In genomic region chr6:43229803-43230239, GRCh38 we compare ENCODE assay signal across 8 cellular contexts. TPM values are rescaled to one million over a fixed set of nuclear protein-coding genes. Genes with fewer than 3 reads are reported as not detected.
A peak's percentile ranks its signal among the peaks of the same experiment; 100 is the strongest.
DNase-seq lines count a peak whose midpoint lies in the region; ATAC-seq and TF ChIP-seq lines count a peak whose summit lies in the region.

No MANE protein-coding gene starts in this region.

- peaks cover 4% of the 10 kb centered on the region for H3K9me1 ChIP-seq in IMR-90 (ENCODE audit: insufficient read depth, low read length)

- H3K4me1 ChIP-seq in IMR-90 (ENCODE audit: control insufficient read depth, insufficient read depth, low read length), result peaks cover 4% of the 10 kb centered on the region; the same call in 1 of the 2 replicates
- no peaks in the 10 kb centered on the region for H3K4me1 ChIP-seq in breast epithelium

- no peak for TF ChIP-seq RAD21 in IMR-90 (IDR thresholded peaks at IDR 0.05; ENCODE audit: low read length)

- no peak overlapping the region for H3K4ac ChIP-seq in IMR-90 (ENCODE audit: low read depth, low read length)

- no peaks in the 10 kb centered on the region for H3K9me3 Mint-ChIP-seq in nephron

- no TSS peak for BruUV-seq in IMR-90 (replicated peaks; lab: Mats Ljungman, UMichigan)

- H2BK5ac ChIP-seq in IMR-90 (ENCODE audit: low read depth, low read length, poor library complexity, severe bottlenecking), result no peak overlapping the region

- in situ Hi-C loops in IMR-90 (cut with MboI; ENCODE audit: low sequenced_read_pairs), result no loop called here

- no peaks in the 10 kb centered on the region for H4K20me1 ChIP-seq in IMR-90 (ENCODE audit: insufficient read depth, low read length)

- no peak overlapping the region for H3K18ac ChIP-seq in IMR-90 (ENCODE audit: low read depth, low read length)

- TF ChIP-seq POLR2A in IMR-90 (IDR thresholded peaks at IDR 0.05; ENCODE audit: low read depth, low read length), result no peak
- TF ChIP-seq POLR2A in breast epithelium (IDR thresholded peaks at IDR 0.05), result no peak

- H2AFZ ChIP-seq in IMR-90 (replicated peaks; ENCODE audit: low read length, poor library complexity), result peak overlapping the region; percentile 96

- H3K14ac ChIP-seq in IMR-90 (replicated peaks; ENCODE audit: low read depth, low read length), result no peak overlapping the region

- CTCF ChIA-PET in IMR-90 (lab: Yijun Ruan, JAX), result interaction anchor here (0.8 kb wide), 1 partner anchor 105 kb away, joined by 3 read pairs; no protein-coding TSS in a partner anchor

- 50% methylated on average over 5 of the region's 11 CpGs; no CpG with 5 or more reads in 1 of the 2 experiments for WGBS in IMR-90 (ENCODE audit: extremely low coverage in 2 of 2, insufficient read length in 1 of 2), 2 experiments

- H3K36me3 ChIP-seq in IMR-90 (ENCODE audit: control insufficient read depth, insufficient read depth, low read length) (peaks cover 4% of the 10 kb centered on the region; the same call in 1 of the 2 replicates), breast epithelium (no peaks in the 10 kb centered on the region)

- H2BK120ac ChIP-seq in IMR-90 (ENCODE audit: low read depth, low read length), result 0 out of 2 replicates have a peak overlapping the region, but pooled peaks have one; percentile 2

- H3K56ac ChIP-seq in IMR-90 (ENCODE audit: extremely low read depth, insufficient read depth, low read length), result no peak overlapping the region

- intact Hi-C loops in IMR-90 (cut with micrococcal nuclease), result loop anchor here (1.0 kb wide), 1 partner anchor 104 kb away; no protein-coding TSS in a partner anchor
- intact Hi-C loops in breast epithelium (cut with DNase I; ENCODE audit: low total_unique reads), result no loop called here

- TF ChIP-seq CTCF in AG10803 (conservative IDR thresholded peaks at IDR 0.05; ENCODE audit: low read length) (no peak), IMR-90 (conservative IDR thresholded peaks at IDR 0.05; ENCODE audit: low read depth, low read length) (no peak), breast epithelium (IDR thresholded peaks at IDR 0.05) (no peak), nephron (IDR thresholded peaks at IDR 0.05; ENCODE audit: unreplicated experiment in 3 of 3) (no peak)

- peaks cover 29% of the 10 kb centered on the region for H3K27me3 Mint-ChIP-seq in nephron (ENCODE audit: low read depth)

- H3K9me3 ChIP-seq in IMR-90 (ENCODE audit: control insufficient read depth, insufficient read depth, low read length) (no peaks in the 10 kb centered on the region), breast epithelium (no peaks in the 10 kb centered on the region)

- H2AK9ac ChIP-seq in IMR-90 (replicated peaks; ENCODE audit: low read depth, low read length, poor library complexity), result peak overlapping the region; percentile 70

- dilution Hi-C loops in IMR-90 (cut with HindIII; ENCODE audit: low sequenced_read_pairs, unreplicated experiment), result no loop called here

- no peak overlapping the region; the same call in 1 of the 2 replicates for H3K23ac ChIP-seq in IMR-90 (ENCODE audit: low read depth, low read length)

- DNase-seq in AG10803 (ENCODE audit: low read depth) (no peak), IMR-90 (no peak), breast epithelium (ENCODE audit: low spot score in 2 of 2) (no peak), KG1 (lab: John Stamatoyannopoulos, UW) (no peak), LoVo (ENCODE audit: low spot score) (no peak)
- DNase-seq in stimulated activated CD4-positive, alpha-beta T cell treated with anti-CD3 and anti-CD28 coated beads, Interleukin-2, amount 100 ng/mL, for 48 hours, result no peak

- no peak overlapping the region for H3K9ac ChIP-seq in IMR-90 (ENCODE audit: low read depth, low read length)

- peaks cover 0 to 8% of the 10 kb centered on the region in 2 experiments; a peak in 2 of 4 replicates for H3K79me1 ChIP-seq in IMR-90 (ENCODE audit: low read depth in 1 of 2, low read length in 2 of 2)

- H3K27ac ChIP-seq in IMR-90 (ENCODE audit: insufficient read depth, low read length), result no peak overlapping the region
- H3K27ac ChIP-seq in breast epithelium, result peak overlapping the region in 1 of 2 donors; percentile 67

- H3K4me3 Mint-ChIP-seq in nephron, result peak overlapping the region; percentile 85 to 89 (median 87)

- ATAC-seq in IMR-90 (ENCODE audit: low read depth) (no peak), GM19351 (IDR thresholded peaks at IDR 0.05; ENCODE audit: unreplicated experiment) (no peak)

- H3K4me3 ChIP-seq in AG10803 (ENCODE audit: low read length), result peak overlapping the region; percentile 64
- H3K4me3 ChIP-seq in IMR-90 (ENCODE audit: insufficient read depth, low read depth, low read length), result no peak overlapping the region
- peak overlapping the region; percentile 57 to 82 (median 74) for H3K4me3 ChIP-seq in breast epithelium

- no peak overlapping the region for H4K91ac ChIP-seq in IMR-90 (ENCODE audit: insufficient read depth, low read depth, low read length)

- peaks cover 19% of the 10 kb centered on the region for H3K27me3 ChIP-seq in IMR-90 (ENCODE audit: control insufficient read depth, insufficient read depth, low read length)
- no peaks in the 10 kb centered on the region for H3K27me3 ChIP-seq in breast epithelium

- POLR2A ChIA-PET in IMR-90 (lab: Charles Lee; ENCODE audit: unreplicated experiment), result no interaction called here

- peak overlapping the region; percentile 82; the same call in 1 of the 2 replicates for H4K5ac ChIP-seq in IMR-90 (ENCODE audit: low read depth, low read length)

- H3K4me1 Mint-ChIP-seq in nephron, result peaks cover 5% of the 10 kb centered on the region

- H4K8ac ChIP-seq in IMR-90 (ENCODE audit: low read depth in 2 of 2, low read length in 2 of 2), result peak overlapping the region; percentile 33 to 91; a peak in 3 of 4 replicates

- no peak overlapping the region; the same call in 1 of the 2 replicates for H2AK5ac ChIP-seq in IMR-90 (ENCODE audit: low read depth, low read length)

- H3K27ac Mint-ChIP-seq in nephron, result peak overlapping the region in 2 of 3 experiments; percentile 71 to 84

- peak overlapping the region; percentile 91 for H3K4me2 ChIP-seq in IMR-90 (ENCODE audit: low read depth, low read length)

- H3K36me3 Mint-ChIP-seq in nephron (ENCODE audit: low read depth), result peaks cover 10% of the 10 kb centered on the region

- H2BK20ac ChIP-seq in IMR-90 (ENCODE audit: low read depth, low read length), result no peak overlapping the region

- H2BK15ac ChIP-seq in IMR-90 (ENCODE audit: low read depth, low read length), result no peak overlapping the region

TF ChIP-seq in IMR-90, 13 proteins besides CTCF, POLR2A, EP300 and RAD21:
- no peak for TF ChIP-seq CHD1 (IDR thresholded peaks at IDR 0.05; ENCODE audit: low read depth, low read length)
- no peak for TF ChIP-seq NFE2L2 (IDR thresholded peaks at IDR 0.05; ENCODE audit: low read depth, low read length)
- no peak for TF ChIP-seq RCOR1 (IDR thresholded peaks at IDR 0.05; ENCODE audit: insufficient replicate concordance, low read length)

RNA-seq across cellular contexts. Expression of gene DNPH1, which starts 0.5 kb away (rescaled TPM):
- total RNA-seq in IMR-90 (2012; rRNA removed) (19.0 and 22.8 TPM in 2 replicates), breast epithelium (10 to 100 TPM; 46.5 to 61.1 (median 53.7) TPM)
- 47.8 and 58.0 TPM in 2 replicates for polyA plus RNA-seq in IMR-90 (2012; rRNA removed)
- polyA plus RNA-seq in IMR-90 (2012; cell fraction: cytosol; rRNA removed), result 192 and 227 TPM in 2 replicates
- 42.4 and 83.8 TPM in 2 replicates for polyA plus RNA-seq in IMR-90 (2012; cell fraction: nucleus; rRNA removed; ENCODE audit: low replicate concordance)

RNA-seq across cellular contexts. Expression of gene TTBK1, which starts 13.5 kb away (rescaled TPM):
- total RNA-seq in IMR-90 (2012; rRNA removed), result under 0.01 TPM in 1 of 2 replicates, not detected in the other
- 0.01 and 0.02 TPM in 2 replicates for polyA plus RNA-seq in IMR-90 (2012; rRNA removed)
- 0.02 and 0.03 TPM in 2 replicates for polyA plus RNA-seq in IMR-90 (2012; cell fraction: cytosol; rRNA removed)
- polyA plus RNA-seq in IMR-90 (2012; cell fraction: nucleus; rRNA removed; ENCODE audit: low replicate concordance), result 0.10 and 0.13 TPM in 2 replicates
- under 1 TPM in 1 of 3 donors, not detected in 2; under 0.01 TPM for total RNA-seq in breast epithelium

RNA-seq across cellular contexts. Expression of gene CUL9, which starts 47.8 kb away (rescaled TPM):
- total RNA-seq in IMR-90 (2012; rRNA removed) (6.1 and 7.7 TPM in 2 replicates), breast epithelium (10 to 100 TPM; 25.1 to 47.5 (median 43.3) TPM)
- 19.1 and 19.5 TPM in 2 replicates for polyA plus RNA-seq in IMR-90 (2012; rRNA removed)
- polyA plus RNA-seq in IMR-90 (2012; cell fraction: cytosol; rRNA removed), result 10.0 and 10.2 TPM in 2 replicates
- polyA plus RNA-seq in IMR-90 (2012; cell fraction: nucleus; rRNA removed; ENCODE audit: low replicate concordance), result 166 and 221 TPM in 2 replicates

RNA-seq across cellular contexts. Expression of gene SRF, which starts 58.8 kb away (rescaled TPM):
- total RNA-seq in IMR-90 (2012; rRNA removed) (20.6 TPM in 2 replicates), breast epithelium (10 to 100 TPM; 18.1 to 32.1 (median 28.5) TPM)
- 56.3 and 69.1 TPM in 2 replicates for polyA plus RNA-seq in IMR-90 (2012; rRNA removed)
- 36.9 and 62.2 TPM in 2 replicates for polyA plus RNA-seq in IMR-90 (2012; cell fraction: cytosol; rRNA removed)
- polyA plus RNA-seq in IMR-90 (2012; cell fraction: nucleus; rRNA removed; ENCODE audit: low replicate concordance), result 71.8 and 84.9 TPM in 2 replicates
